In genomic region chr16:2874584-2875362, GRCh38 we compare ENCODE assay signal across 8 cellular contexts. TPM values are rescaled to one million over a fixed set of nuclear protein-coding genes. Genes with fewer than 3 reads are reported as not detected.
DNase-seq lines count a peak whose midpoint lies in the region; ATAC-seq, FAIRE-seq and TF ChIP-seq lines count a peak whose summit lies in the region.

No MANE protein-coding gene starts in this region.

- peak; percentile 74 for ATAC-seq in HG02642 (IDR thresholded peaks at IDR 0.05; ENCODE audit: poor library complexity, unreplicated experiment)
- ATAC-seq in HG03460 (IDR thresholded peaks at IDR 0.05; ENCODE audit: unreplicated experiment): no peak

- H3K36me3 ChIP-seq in bronchial epithelial cell (ENCODE audit: control insufficient read depth, insufficient read depth, low read length) (no peaks in the 10 kb centered on the region), kidney epithelial cell (ENCODE audit: control insufficient read depth, insufficient read depth, low read length) (no peaks in the 10 kb centered on the region)

- H3K4me3 ChIP-seq in WI38 (ENCODE audit: low read depth, low read length): no peak overlapping the region
- no peak overlapping the region for H3K4me3 ChIP-seq in bronchial epithelial cell (ENCODE audit: low read depth, low read length)
- no peak overlapping the region for H3K4me3 ChIP-seq in kidney epithelial cell (ENCODE audit: low read depth, low read length)

- TF ChIP-seq CTCF in WI38 (IDR thresholded peaks at IDR 0.05; ENCODE audit: low read depth, low read length): peak; percentile 96
- peak; percentile 95 for TF ChIP-seq CTCF in bronchial epithelial cell (IDR thresholded peaks at IDR 0.05; ENCODE audit: insufficient read depth, low read length, severe bottlenecking)
- peak; percentile 93 for TF ChIP-seq CTCF in kidney epithelial cell (IDR thresholded peaks at IDR 0.05; ENCODE audit: insufficient read depth, low read length, poor library complexity, severe bottlenecking)

- peak; percentile 96 for DNase-seq in ELF-1 (ENCODE audit: low read depth, low spot score)
- peak; percentile 78 for DNase-seq in NCI-H2196 (lab: John Stamatoyannopoulos, UW; ENCODE audit: unreplicated experiment)
- DNase-seq in bronchial epithelial cell (ENCODE audit: low read depth): peak; percentile 30
- DNase-seq in kidney epithelial cell (ENCODE audit: low read depth): no peak
- DNase-seq in stimulated activated CD4-positive, alpha-beta T cell treated with anti-CD3 and anti-CD28 coated beads, Interleukin-2, amount 100 ng/mL, for 24 hours: peak; percentile 71 to 76

- FAIRE-seq in bronchial epithelial cell (lab: Jason Lieb, UNC): no peak

- H3K27me3 ChIP-seq in bronchial epithelial cell (ENCODE audit: control insufficient read depth, insufficient read depth, low read length) (no peaks in the 10 kb centered on the region), kidney epithelial cell (ENCODE audit: control insufficient read depth, insufficient read depth, low read length) (no peaks in the 10 kb centered on the region)

RNA-seq across cellular contexts. Expression of gene FLYWCH2, which starts 8.2 kb away (rescaled TPM):
- 63.7 and 76.0 TPM in 2 replicates for total RNA-seq in bronchial epithelial cell
- 58.6 and 69.5 TPM in 2 replicates for total RNA-seq in kidney epithelial cell

RNA-seq across cellular contexts. Expression of gene PRSS22, which starts 16.8 kb away (rescaled TPM):
- total RNA-seq in bronchial epithelial cell (9.2 and 16.9 TPM in 2 replicates), kidney epithelial cell (71.8 and 76.0 TPM in 2 replicates)

RNA-seq across cellular contexts. Expression of gene FLYWCH1, which starts 37.0 kb away (rescaled TPM):
- 41.9 and 96.5 TPM in 2 replicates for total RNA-seq in bronchial epithelial cell
- 48.4 and 66.1 TPM in 2 replicates for total RNA-seq in kidney epithelial cell

RNA-seq across cellular contexts. Expression of gene ZG16B, which starts 44.7 kb away (rescaled TPM):
- total RNA-seq in bronchial epithelial cell (0.53 and 0.90 TPM in 2 replicates), kidney epithelial cell (1.1 and 2.8 TPM in 2 replicates)

RNA-seq across cellular contexts. Expression of gene PRSS21, which starts 57.7 kb away (rescaled TPM):
- total RNA-seq in bronchial epithelial cell: 2.8 and 4.5 TPM in 2 replicates
- 0.29 and 3.0 TPM in 2 replicates for total RNA-seq in kidney epithelial cell
